1 cellular context compared by ENCODE assay signal in genomic region chr11:118145285-118146227, GRCh38.
TF ChIP-seq lines count a peak whose summit lies in the region.

No MANE protein-coding gene starts in this region.

TF ChIP-seq in K562, 482 proteins besides CTCF, POLR2A, EP300 and RAD21 (continues in another document):
- no peak for TF ChIP-seq SFPQ (IDR thresholded peaks at IDR 0.05; ENCODE audit: low read depth, low read length)
- no peak for TF ChIP-seq SRSF9 (IDR thresholded peaks at IDR 0.05; ENCODE audit: borderline replicate concordance, low read depth, low read length)
- TF ChIP-seq RBM22 (IDR thresholded peaks at IDR 0.05; ENCODE audit: low read depth, low read length, poor library complexity, severe bottlenecking) = no peak
- TF ChIP-seq HNRNPLL (IDR thresholded peaks at IDR 0.05; ENCODE audit: low read depth, low read length, poor library complexity, severe bottlenecking) = peak; percentile 68
- TF ChIP-seq ELK3 (CRISPR knock-in tag; IDR thresholded peaks at IDR 0.05) = no peak
- peak; percentile 51; the same call in 1 of the 2 replicates for TF ChIP-seq ESRRA (IDR thresholded peaks at IDR 0.05; ENCODE audit: borderline replicate concordance, low read depth)
- no peak for TF ChIP-seq LARP7 (IDR thresholded peaks at IDR 0.05)
- TF ChIP-seq RERE (CRISPR knock-in tag; IDR thresholded peaks at IDR 0.05; ENCODE audit: borderline replicate concordance) = no peak
- no peak for TF ChIP-seq KHSRP (IDR thresholded peaks at IDR 0.05)
- no peak for TF ChIP-seq MGA (IDR thresholded peaks at IDR 0.05)
- peak; percentile 59; the same call in 1 of the 2 replicates for TF ChIP-seq VEZF1 (CRISPR knock-in tag; IDR thresholded peaks at IDR 0.05)
- TF ChIP-seq U2AF1 (optimal IDR thresholded peaks at IDR 0.05; ENCODE audit: low read depth, low read length) = no peak
- no peak for TF ChIP-seq ZNF165 (CRISPR knock-in tag; IDR thresholded peaks at IDR 0.05; ENCODE audit: borderline replicate concordance)
- no peak for TF ChIP-seq ZNF778 (CRISPR knock-in tag; IDR thresholded peaks at IDR 0.05)
- no peak for TF ChIP-seq ETV6 (IDR thresholded peaks at IDR 0.05; ENCODE audit: borderline replicate concordance in 1 of 2, low read depth in 2 of 2, low read length in 1 of 2)
- no peak for TF ChIP-seq ETV6 (CRISPR knock-in tag; IDR thresholded peaks at IDR 0.05; ENCODE audit: borderline replicate concordance)
- TF ChIP-seq POLR2B (IDR thresholded peaks at IDR 0.05; ENCODE audit: low read depth, partially characterized antibody) = no peak
- TF ChIP-seq SP1 (CRISPR knock-in tag; IDR thresholded peaks at IDR 0.05) = peak; percentile 88
- no peak for TF ChIP-seq PHTF2 (CRISPR knock-in tag; IDR thresholded peaks at IDR 0.05)
- TF ChIP-seq EWSR1 (IDR thresholded peaks at IDR 0.05; ENCODE audit: borderline replicate concordance, low read depth, partially characterized antibody) = no peak
- TF ChIP-seq ZBTB34 (CRISPR knock-in tag; IDR thresholded peaks at IDR 0.05) = no peak
- no peak for TF ChIP-seq MAFK (IDR thresholded peaks at IDR 0.05; ENCODE audit: low read length)
- peak; percentile 50; the same call in 1 of the 2 replicates for TF ChIP-seq TOE1 (IDR thresholded peaks at IDR 0.05; ENCODE audit: borderline replicate concordance)
- TF ChIP-seq TOE1 (CRISPR knock-in tag; IDR thresholded peaks at IDR 0.05; ENCODE audit: borderline replicate concordance, low read depth) = no peak
- TF ChIP-seq E2F8 (IDR thresholded peaks at IDR 0.05; ENCODE audit: low read depth, partially characterized antibody) = no peak
- no peak for TF ChIP-seq HNRNPL (IDR thresholded peaks at IDR 0.05; ENCODE audit: low read depth, low read length)
- no peak for TF ChIP-seq HIVEP1 (CRISPR knock-in tag; IDR thresholded peaks at IDR 0.05)
- no peak for TF ChIP-seq POLR3A (IDR thresholded peaks at IDR 0.05; ENCODE audit: borderline replicate concordance, extremely low read depth, insufficient read depth, insufficient read length)
- TF ChIP-seq ZNF12 (CRISPR knock-in tag; IDR thresholded peaks at IDR 0.05) = no peak
